ENCODE assay signal across 29 cellular contexts in genomic region chrX:132833373-132833772, GRCh38.
DNase-seq lines count a peak whose midpoint lies in the region; ATAC-seq and TF ChIP-seq lines count a peak whose summit lies in the region.
"Had no signal": no experiment of that assay in that cellular context is flagged by ENCODE, and none has a peak within 500 bp of the region (broad histone marks: within the 10 kb centered on the region; RNA-seq: fewer than 3 reads in every experiment).

No MANE protein-coding gene starts in this region.

- H3K36me3 ChIP-seq in BLaER1 (no peaks in the 10 kb centered on the region), Peyer's patch (no peaks in the 10 kb centered on the region)

- H4K20me1 ChIP-seq in BLaER1: peaks cover 11% of the 10 kb centered on the region; the same call in 1 of the 2 replicates

- H3K4me2 ChIP-seq in BLaER1: no peak overlapping the region
- H3K4me2 ChIP-seq: A549, GM23338 had no signal

- H3K9me3 ChIP-seq in BLaER1: no peaks in the 10 kb centered on the region
- no peaks in the 10 kb centered on the region for H3K9me3 ChIP-seq in Peyer's patch
- H3K9me3 ChIP-seq: A549 had no signal

- H3K4me1 ChIP-seq in BLaER1 (no peaks in the 10 kb centered on the region), Peyer's patch (no peaks in the 10 kb centered on the region)
- H3K4me1 ChIP-seq: A549 had no signal

- no peak for TF ChIP-seq POLR2A in Peyer's patch (IDR thresholded peaks at IDR 0.05)

- intact Hi-C loops in left colon (cut with DNase I, micrococcal nuclease): no loop called here
- intact Hi-C loops in left ventricle myocardium superior (cut with micrococcal nuclease): no loop called here
- intact Hi-C loops in posterior vena cava (cut with DNase I): no loop called here

- peaks cover 80% of the 10 kb centered on the region for H3K27me3 ChIP-seq in BLaER1
- no peaks in the 10 kb centered on the region for H3K27me3 ChIP-seq in Peyer's patch

- DNase-seq in DMS 273 treated with DMSO at 0.1 percent for 48 hours (lab: John Stamatoyannopoulos, UW): peak; percentile 18
- DNase-seq in NCI-H2171 treated with DMSO at 0.1 percent for 48 hours (lab: John Stamatoyannopoulos, UW): peak; percentile 60
- no peak for DNase-seq in left colon
- no peak for DNase-seq in ecto neural progenitor cell (ENCODE audit: low spot score)
- DNase-seq in Peyer's patch: no peak
- no peak for DNase-seq in left ventricle myocardium superior
- DNase-seq in posterior vena cava (ENCODE audit: low spot score): no peak
- DNase-seq: AML-193; C1 segment of cervical spinal cord; CD4-positive, alpha-beta memory T cell; COR-L47; DMS79; EL; GF-D8; HCEC 1CT; IMR-90; KG1; MM.1S; NCI-H1417 treated with DMSO at 0.1 percent for 48 hours; NCI-H1694 treated with DMSO at 0.1 percent for 48 hours; NCI-H2081; NCI-H446 treated with DMSO at 0.1 percent for 48 hours; NCI-H526; SHP77 treated with DMSO at 0.1 percent for 48 hours; T-helper 17 cell had no signal

- H3K9ac ChIP-seq in BLaER1: 0 out of 2 replicates have a peak overlapping the region, but pooled peaks have one; percentile 13

- no peak overlapping the region for H3K4me3 ChIP-seq in BLaER1
- no peak overlapping the region for H3K4me3 ChIP-seq in Peyer's patch
- H3K4me3 ChIP-seq: A549, GM23338, SK-N-MC had no signal

- H3K27ac ChIP-seq in BLaER1 (no peak overlapping the region), Peyer's patch (no peak overlapping the region)
- H3K27ac ChIP-seq: A549, SK-N-MC had no signal

- ATAC-seq in left colon (peak; percentile 16), left ventricle myocardium superior (no peak)
- ATAC-seq: A549, GM23338, T-helper 17 cell had no signal

- TF ChIP-seq CTCF in Peyer's patch (IDR thresholded peaks at IDR 0.05): no peak

Comparison
In these comparisons a context has a peak if more than half of its experiments do, and no peak if none do; other contexts are left out.
1. DNase-seq: peak in DMS 273 treated with DMSO at 0.1 percent for 48 hours (single experiment) and NCI-H2171 treated with DMSO at 0.1 percent for 48 hours (single experiment); none in left colon (0 of 2), ecto neural progenitor cell (single experiment), Peyer's patch (0 of 3), left ventricle myocardium superior (single experiment) and posterior vena cava (single experiment).